Comparison of ENCODE assay signal across 8 cellular contexts in genomic region chr3:171049831-171050444, GRCh38. TPM values are rescaled to one million over a fixed set of nuclear protein-coding genes. Genes with fewer than 3 reads are reported as not detected.
DNase-seq lines count a peak whose midpoint lies in the region; ATAC-seq lines count a peak whose summit lies in the region.

No MANE protein-coding gene starts in this region.

- H3K27ac Mint-ChIP-seq in activated CD8-positive, alpha-beta memory T cell treated with anti-CD3 and anti-CD28 coated beads, Interleukin-2, amount 10 ng/mL, durations not matched to agents 7 days and 5 days, result no peak overlapping the region

- peaks cover 4% of the 10 kb centered on the region for H3K9me3 ChIP-seq in MG63

- H3K27me3 ChIP-seq in MG63, result no peaks in the 10 kb centered on the region; the same call in 1 of the 2 replicates

- no peaks in the 10 kb centered on the region for H3K36me3 ChIP-seq in MG63

- in situ Hi-C loops in T47D (cut with HindIII; ENCODE audit: low pct_unique_long_range_greater_than_20kb, low sequenced_read_pairs), result no loop called here

- peaks cover 8% of the 10 kb centered on the region for H3K27me3 Mint-ChIP-seq in activated CD8-positive, alpha-beta memory T cell treated with anti-CD3 and anti-CD28 coated beads, Interleukin-2, amount 10 ng/mL, durations not matched to agents 7 days and 5 days

- CTCF ChIA-PET in activated CD8-positive, alpha-beta memory T cell treated with anti-CD3 and anti-CD28 coated beads, Interleukin-2, amount 10 ng/mL, durations not matched to agents 7 days and 5 days (lab: Charles Lee), result interaction anchor here (0.6 to 4.1 kb wide), 7 partner anchors 12 to 722 kb away, joined by 3 to 26 read pairs (median 3); no protein-coding TSS in a partner anchor

- peak; percentile 76 for ATAC-seq in activated CD8-positive, alpha-beta memory T cell treated with anti-CD3 and anti-CD28 coated beads, Interleukin-2, amount 10 ng/mL, durations not matched to agents 7 days and 5 days

- H3K36me3 Mint-ChIP-seq in activated CD8-positive, alpha-beta memory T cell treated with anti-CD3 and anti-CD28 coated beads, Interleukin-2, amount 10 ng/mL, durations not matched to agents 7 days and 5 days, result no peaks in the 10 kb centered on the region

- no peak overlapping the region for H3K4me3 Mint-ChIP-seq in activated CD8-positive, alpha-beta memory T cell treated with anti-CD3 and anti-CD28 coated beads, Interleukin-2, amount 10 ng/mL, durations not matched to agents 7 days and 5 days

- no peaks in the 10 kb centered on the region for H3K4me1 Mint-ChIP-seq in activated CD8-positive, alpha-beta memory T cell treated with anti-CD3 and anti-CD28 coated beads, Interleukin-2, amount 10 ng/mL, durations not matched to agents 7 days and 5 days

- H3K4me3 ChIP-seq in MG63, result no peak overlapping the region

- H3K9me3 Mint-ChIP-seq in activated CD8-positive, alpha-beta memory T cell treated with anti-CD3 and anti-CD28 coated beads, Interleukin-2, amount 10 ng/mL, durations not matched to agents 7 days and 5 days (ENCODE audit: low read depth), result no peaks in the 10 kb centered on the region

- peak; percentile 64 for DNase-seq in activated CD8-positive, alpha-beta memory T cell treated with anti-CD3 and anti-CD28 coated beads, Interleukin-2, amount 10 ng/mL, durations not matched to agents 7 days and 5 days
- DNase-seq in activated CD8-positive, alpha-beta memory T cell treated with anti-CD3 and anti-CD28 coated beads for 24 hours, result no peak
- peak; percentile 72 for DNase-seq in HCEC 1CT
- DNase-seq in MG63, result peak; percentile 70
- DNase-seq in SW480 (ENCODE audit: low spot score), result peak; percentile 81
- DNase-seq in T47D (ENCODE audit: low read depth in 1 of 2, low spot score in 1 of 2), result peak; percentile 80 to 86
- peak; percentile 67 for DNase-seq in iris pigment epithelial cell (ENCODE audit: low read depth)
- peak; percentile 22 to 30 for DNase-seq in stimulated activated CD4-positive, alpha-beta T cell treated with anti-CD3 and anti-CD28 coated beads, Interleukin-4, amount 100 ng/mL, for 48 hours (ENCODE audit: low read depth in 2 of 2)

RNA-seq across cellular contexts. Expression of gene SLC2A2, which starts 23.4 kb away (rescaled TPM):
- total RNA-seq in activated CD8-positive, alpha-beta memory T cell treated with anti-CD3 and anti-CD28 coated beads, Interleukin-2, amount 10 ng/mL, durations not matched to agents 7 days and 5 days, result not detected
- 0.03 and 0.15 TPM in 2 replicates for total RNA-seq in MG63 (2014; rRNA removed; shearing (Covaris generic); ENCODE audit: low replicate concordance)
